20 cellular contexts compared by ENCODE assay signal in genomic region chr15:95676500-95676899, GRCh38.
A peak's percentile ranks its signal among the peaks of the same experiment; 100 is the strongest.
DNase-seq lines count a peak whose midpoint lies in the region; ATAC-seq and TF ChIP-seq lines count a peak whose summit lies in the region.
"Had no signal": no experiment of that assay in that cellular context is flagged by ENCODE, and none has a peak within 500 bp of the region (broad histone marks: within the 10 kb centered on the region; RNA-seq: fewer than 3 reads in every experiment).

No MANE protein-coding gene starts in this region.

- no peak overlapping the region for H3K4ac ChIP-seq in IMR-90 (ENCODE audit: low read depth, low read length)
- H3K4ac ChIP-seq in mesenchymal stem cell (ENCODE audit: low read depth in 1 of 2, low read length in 2 of 2) = no peak overlapping the region

- no peak overlapping the region; the same call in 1 of the 2 replicates for H2BK120ac ChIP-seq in IMR-90 (ENCODE audit: low read depth, low read length)
- no peak overlapping the region for H2BK120ac ChIP-seq in mesenchymal stem cell (ENCODE audit: low read depth, low read length)

- no peak overlapping the region for H3K4me2 ChIP-seq in IMR-90 (ENCODE audit: low read depth, low read length)
- H3K4me2 ChIP-seq in mesenchymal stem cell (ENCODE audit: low read length, poor library complexity, severe bottlenecking) = no peak overlapping the region
- H3K4me2 ChIP-seq: A549; BLaER1 treated with 17β-estradiol and CSF1 and Interleukin-3, amounts not matched to agents 10 nM and 100 nM had no signal

- no peak for TF ChIP-seq RAD21 in IMR-90 (IDR thresholded peaks at IDR 0.05; ENCODE audit: low read length)

- H4K5ac ChIP-seq in IMR-90 (ENCODE audit: low read depth, low read length) = no peak overlapping the region

- H4K20me1 ChIP-seq in IMR-90 (ENCODE audit: insufficient read depth, low read length) = no peaks in the 10 kb centered on the region
- H4K20me1 ChIP-seq: BLaER1 treated with 17β-estradiol and CSF1 and Interleukin-3, amounts not matched to agents 10 nM and 100 nM had no signal

- H2BK5ac ChIP-seq in IMR-90 (ENCODE audit: low read depth, low read length, poor library complexity, severe bottlenecking) (no peak overlapping the region), mesenchymal stem cell (ENCODE audit: low read depth, low read length, poor library complexity, severe bottlenecking) (no peak overlapping the region)

- H2AK9ac ChIP-seq in IMR-90 (replicated peaks; ENCODE audit: low read depth, low read length, poor library complexity) = no peak overlapping the region

- H4K8ac ChIP-seq in IMR-90 (ENCODE audit: low read depth in 2 of 2, low read length in 2 of 2) (no peak overlapping the region), mesenchymal stem cell (ENCODE audit: low read length) (peak overlapping the region; percentile 72)

- TF ChIP-seq POLR2A in IMR-90 (IDR thresholded peaks at IDR 0.05; ENCODE audit: low read depth, low read length) = no peak

- intact Hi-C loops in IMR-90 (cut with micrococcal nuclease) = no loop called here
- intact Hi-C loops in activated T-helper 1 cell treated with anti-CD3 and anti-CD28 coated beads, Interleukin-12 subunit alpha, Interleukin-12 subunit beta, Interleukin-2, Interleukin-4 antibody, amounts not matched to agents 30 ng/mL and 10 ng/mL and 1 ng/mL, durations not matched to agents 14 hours and 24 hours and 36 hours (cut with micrococcal nuclease) = no loop called here

- no peak overlapping the region for H3K9ac ChIP-seq in IMR-90 (ENCODE audit: low read depth, low read length)
- H3K9ac ChIP-seq in mesenchymal stem cell (ENCODE audit: low read length) = no peak overlapping the region
- H3K9ac ChIP-seq: BLaER1 treated with 17β-estradiol and CSF1 and Interleukin-3, amounts not matched to agents 10 nM and 100 nM had no signal

- DNase-seq in IMR-90 (no peak), mesenchymal stem cell (no peak), OCI-M2 (lab: John Stamatoyannopoulos, UW; ENCODE audit: unreplicated experiment) (no peak), NCI-H510A treated with DMSO at 0.1 percent for 48 hours (lab: John Stamatoyannopoulos, UW) (no peak)
- DNase-seq in activated T-helper 1 cell treated with anti-CD3 and anti-CD28 coated beads, Interleukin-12 subunit alpha, Interleukin-12 subunit beta, Interleukin-2, Interleukin-4 antibody, amounts not matched to agents 30 ng/mL and 10 ng/mL and 1 ng/mL, durations not matched to agents 14 hours and 24 hours and 36 hours (ENCODE audit: low spot score) = no peak
- DNase-seq: 8988T; ACHN; AML-193; BE2C; Calu3; CD4-positive, alpha-beta memory T cell; COR-L47; DMS53; DMS79 treated with DMSO at 0.1 percent for 48 hours; GF-D8; GOT3 had no signal

- ATAC-seq in IMR-90 (ENCODE audit: low read depth) = no peak
- ATAC-seq: A549 had no signal

- 0 out of 2 replicates have a peak overlapping the region, but pooled peaks have one; percentile 4 for H3K23ac ChIP-seq in IMR-90 (ENCODE audit: low read depth, low read length)
- no peak overlapping the region for H3K23ac ChIP-seq in mesenchymal stem cell (ENCODE audit: low read length in 2 of 2)

- POLR2A ChIA-PET in IMR-90 (lab: Charles Lee; ENCODE audit: unreplicated experiment) = no interaction called here

- H2BK20ac ChIP-seq in IMR-90 (ENCODE audit: low read depth, low read length) = no peak overlapping the region

- BruUV-seq in IMR-90 (replicated peaks; lab: Mats Ljungman, UMichigan) = no TSS peak

- no peaks in the 10 kb centered on the region for H3K36me3 Mint-ChIP-seq in activated T-helper 1 cell treated with anti-CD3 and anti-CD28 coated beads, Interleukin-12 subunit alpha, Interleukin-12 subunit beta, Interleukin-2, Interleukin-4 antibody, amounts not matched to agents 30 ng/mL and 10 ng/mL and 1 ng/mL, durations not matched to agents 14 hours and 24 hours and 36 hours (ENCODE audit: low read depth)
- H3K36me3 Mint-ChIP-seq: CD4-positive, alpha-beta memory T cell had no signal

- H3K27me3 ChIP-seq in IMR-90 (ENCODE audit: control insufficient read depth, insufficient read depth, low read length) = no peaks in the 10 kb centered on the region
- no peaks in the 10 kb centered on the region for H3K27me3 ChIP-seq in mesenchymal stem cell (ENCODE audit: control insufficient read depth in 1 of 2, insufficient read depth in 1 of 2, low read length in 2 of 2)
- H3K27me3 ChIP-seq: BE2C; BLaER1 treated with 17β-estradiol and CSF1 and Interleukin-3, amounts not matched to agents 10 nM and 100 nM had no signal

- H3K9me3 ChIP-seq in IMR-90 (ENCODE audit: control insufficient read depth, insufficient read depth, low read length) (no peaks in the 10 kb centered on the region), mesenchymal stem cell (ENCODE audit: control insufficient read depth, low read length) (no peaks in the 10 kb centered on the region)
- H3K9me3 ChIP-seq: A549; BE2C; BLaER1 treated with 17β-estradiol and CSF1 and Interleukin-3, amounts not matched to agents 10 nM and 100 nM; HAP-1 had no signal

- peak overlapping the region; percentile 40; the same call in 1 of the 3 replicates for H2BK15ac ChIP-seq in IMR-90 (ENCODE audit: low read depth, low read length)
- H2BK15ac ChIP-seq in mesenchymal stem cell (ENCODE audit: low read depth, poor library complexity, severe bottlenecking) = no peak overlapping the region

- dilution Hi-C loops in IMR-90 (cut with HindIII; ENCODE audit: low sequenced_read_pairs, unreplicated experiment) = no loop called here

- H3K4me1 ChIP-seq in IMR-90 (ENCODE audit: control insufficient read depth, insufficient read depth, low read length) = peaks cover 3% of the 10 kb centered on the region
- H3K4me1 ChIP-seq in mesenchymal stem cell (ENCODE audit: control insufficient read depth, insufficient read depth, low read depth, low read length) = no peaks in the 10 kb centered on the region
- H3K4me1 ChIP-seq: A549; BE2C; BLaER1 treated with 17β-estradiol and CSF1 and Interleukin-3, amounts not matched to agents 10 nM and 100 nM; HAP-1 had no signal

- no peaks in the 10 kb centered on the region for H3K27me3 Mint-ChIP-seq in activated T-helper 1 cell treated with anti-CD3 and anti-CD28 coated beads, Interleukin-12 subunit alpha, Interleukin-12 subunit beta, Interleukin-2, Interleukin-4 antibody, amounts not matched to agents 30 ng/mL and 10 ng/mL and 1 ng/mL, durations not matched to agents 14 hours and 24 hours and 36 hours (ENCODE audit: insufficient read depth)
- H3K27me3 Mint-ChIP-seq: CD4-positive, alpha-beta memory T cell had no signal

- CTCF ChIA-PET in IMR-90 (lab: Yijun Ruan, JAX) = interaction anchor here (0.6 to 1.2 kb wide), 2 partner anchors 13 to 650 kb away, joined by 3 read pairs; no protein-coding TSS in a partner anchor

- H3K4me3 ChIP-seq in IMR-90 (ENCODE audit: insufficient read depth, low read depth, low read length) (no peak overlapping the region), mesenchymal stem cell (ENCODE audit: insufficient read depth in 1 of 2, low read depth in 1 of 2, low read length in 2 of 2) (no peak overlapping the region)
- H3K4me3 ChIP-seq: A549; BLaER1 treated with 17β-estradiol and CSF1 and Interleukin-3, amounts not matched to agents 10 nM and 100 nM; HAP-1 had no signal

- H3K18ac ChIP-seq in IMR-90 (ENCODE audit: low read depth, low read length) = peak overlapping the region; percentile 68
- peak overlapping the region in 1 of 2 experiments; percentile 62 for H3K18ac ChIP-seq in mesenchymal stem cell (ENCODE audit: low read depth in 1 of 2, low read length in 2 of 2)

- H2AFZ ChIP-seq in IMR-90 (replicated peaks; ENCODE audit: low read length, poor library complexity) (no peak overlapping the region), mesenchymal stem cell (ENCODE audit: low read depth, low read length) (no peak overlapping the region)

- peaks cover 5% of the 10 kb centered on the region for H3K9me3 Mint-ChIP-seq in activated T-helper 1 cell treated with anti-CD3 and anti-CD28 coated beads, Interleukin-12 subunit alpha, Interleukin-12 subunit beta, Interleukin-2, Interleukin-4 antibody, amounts not matched to agents 30 ng/mL and 10 ng/mL and 1 ng/mL, durations not matched to agents 14 hours and 24 hours and 36 hours

- H3K79me1 ChIP-seq in IMR-90 (ENCODE audit: low read depth in 1 of 2, low read length in 2 of 2) (no peaks in the 10 kb centered on the region), mesenchymal stem cell (replicated peaks; ENCODE audit: low read length, poor library complexity, severe bottlenecking) (no peaks in the 10 kb centered on the region)

- no peak for TF ChIP-seq CTCF in 22Rv1 (IDR thresholded peaks at IDR 0.05)
- no peak for TF ChIP-seq CTCF in IMR-90 (conservative IDR thresholded peaks at IDR 0.05; ENCODE audit: low read depth, low read length)

- no peak overlapping the region for H3K14ac ChIP-seq in IMR-90 (replicated peaks; ENCODE audit: low read depth, low read length)
- H3K14ac ChIP-seq in mesenchymal stem cell (ENCODE audit: low read length in 2 of 2) = no peak overlapping the region

- no peak overlapping the region for H3K4me3 Mint-ChIP-seq in activated T-helper 1 cell treated with anti-CD3 and anti-CD28 coated beads, Interleukin-12 subunit alpha, Interleukin-12 subunit beta, Interleukin-2, Interleukin-4 antibody, amounts not matched to agents 30 ng/mL and 10 ng/mL and 1 ng/mL, durations not matched to agents 14 hours and 24 hours and 36 hours
- H3K4me3 Mint-ChIP-seq: CD4-positive, alpha-beta memory T cell had no signal

- no peak overlapping the region for H3K56ac ChIP-seq in IMR-90 (ENCODE audit: extremely low read depth, insufficient read depth, low read length)

- H4K91ac ChIP-seq in IMR-90 (ENCODE audit: insufficient read depth, low read depth, low read length) = no peak overlapping the region
- H4K91ac ChIP-seq in mesenchymal stem cell (ENCODE audit: low read length) = no peak overlapping the region

- peak overlapping the region; percentile 31 for H3K27ac ChIP-seq in 22Rv1
- H3K27ac ChIP-seq in IMR-90 (ENCODE audit: insufficient read depth, low read length) = 0 out of 2 replicates have a peak overlapping the region, but pooled peaks have one; percentile 35
- no peak overlapping the region for H3K27ac ChIP-seq in mesenchymal stem cell (ENCODE audit: low read length, poor library complexity, severe bottlenecking)
- H3K27ac ChIP-seq: A549; BLaER1 treated with 17β-estradiol and CSF1 and Interleukin-3, amounts not matched to agents 10 nM and 100 nM had no signal

- in situ Hi-C loops in IMR-90 (cut with MboI; ENCODE audit: low sequenced_read_pairs) = no loop called here

- no peak overlapping the region for H3K27ac Mint-ChIP-seq in activated T-helper 1 cell treated with anti-CD3 and anti-CD28 coated beads, Interleukin-12 subunit alpha, Interleukin-12 subunit beta, Interleukin-2, Interleukin-4 antibody, amounts not matched to agents 30 ng/mL and 10 ng/mL and 1 ng/mL, durations not matched to agents 14 hours and 24 hours and 36 hours
- H3K27ac Mint-ChIP-seq: CD4-positive, alpha-beta memory T cell had no signal

- H3K4me1 Mint-ChIP-seq in activated T-helper 1 cell treated with anti-CD3 and anti-CD28 coated beads, Interleukin-12 subunit alpha, Interleukin-12 subunit beta, Interleukin-2, Interleukin-4 antibody, amounts not matched to agents 30 ng/mL and 10 ng/mL and 1 ng/mL, durations not matched to agents 14 hours and 24 hours and 36 hours (ENCODE audit: low read depth) = no peaks in the 10 kb centered on the region
- H3K4me1 Mint-ChIP-seq: CD4-positive, alpha-beta memory T cell had no signal

- H2AK5ac ChIP-seq in IMR-90 (ENCODE audit: low read depth, low read length) (no peak overlapping the region), mesenchymal stem cell (ENCODE audit: low read length, severe bottlenecking) (no peak overlapping the region)

- no peaks in the 10 kb centered on the region for H3K9me1 ChIP-seq in IMR-90 (ENCODE audit: insufficient read depth, low read length)

- H3K36me3 ChIP-seq in IMR-90 (ENCODE audit: control insufficient read depth, insufficient read depth, low read length) = no peaks in the 10 kb centered on the region
- no peaks in the 10 kb centered on the region for H3K36me3 ChIP-seq in mesenchymal stem cell (ENCODE audit: control insufficient read depth in 1 of 2, insufficient read depth in 2 of 2, low read depth in 1 of 2, low read length in 2 of 2)
- H3K36me3 ChIP-seq: BE2C; BLaER1 treated with 17β-estradiol and CSF1 and Interleukin-3, amounts not matched to agents 10 nM and 100 nM; HAP-1 had no signal

- H2BK12ac ChIP-seq in mesenchymal stem cell (ENCODE audit: low read length in 2 of 2) = no peak overlapping the region

- WGBS in IMR-90 (ENCODE audit: extremely low coverage in 2 of 2, insufficient read length in 1 of 2), 2 experiments = 81% methylated on average over 3 of the region's 3 CpGs; no CpG with 5 or more reads in 1 of the 2 experiments
- 92% methylated on average over 3 of the region's 3 CpGs for WGBS in mesenchymal stem cell
